Comparison of ENCODE assay signal across 8 cellular contexts in the genomic region with DNA sequence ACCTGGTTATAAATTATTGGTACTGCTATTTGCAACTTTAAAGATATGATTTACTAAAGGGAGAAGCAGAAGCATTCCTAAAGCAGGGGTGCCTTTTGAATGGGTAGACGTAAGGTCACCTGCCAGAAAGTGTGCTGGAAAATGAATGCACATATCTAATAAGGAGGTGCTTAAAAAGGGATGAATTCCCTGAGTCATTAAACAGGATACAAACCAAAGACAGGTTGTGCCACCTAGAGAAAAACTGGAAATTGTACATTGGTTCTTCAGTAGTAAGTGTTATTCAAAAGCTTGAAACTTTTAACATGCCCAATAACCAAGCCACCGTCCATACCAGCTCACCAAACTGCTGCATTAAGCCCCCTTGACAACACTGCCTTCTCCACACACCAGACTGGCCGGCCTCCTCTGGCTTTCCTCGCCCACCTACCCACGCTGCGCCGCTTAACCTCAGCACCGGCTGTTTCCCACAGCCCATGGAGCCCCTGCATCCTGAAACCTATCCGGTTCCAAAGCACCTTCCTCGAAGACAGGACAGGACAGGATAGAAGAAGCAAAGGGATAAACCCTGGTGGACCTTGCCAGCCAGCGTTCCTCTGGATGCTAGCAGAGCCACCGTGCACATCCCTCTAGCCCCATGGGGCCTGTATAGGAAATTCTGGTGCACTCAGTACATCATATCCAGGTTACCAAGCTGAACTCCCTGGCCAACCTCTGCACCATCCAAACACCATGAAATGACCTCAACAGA.
DNase-seq lines count a peak whose midpoint lies in the region; ATAC-seq and TF ChIP-seq lines count a peak whose summit lies in the region.

No MANE protein-coding gene starts in this region.

- CTCF ChIA-PET in activated B cell treated with CpG ODN at 0.5 μM for 24 hours (lab: Charles Lee) = no interaction called here

- H3K27ac Mint-ChIP-seq in T-helper 2 cell treated with Interferon-gamma antibody and Interleukin-4, amounts not matched to agents 5 μg/mL and 100 μg/mL, for 36 hours = no peak overlapping the region
- H3K27ac Mint-ChIP-seq in activated B cell treated with CpG ODN at 0.5 μM for 24 hours = no peak overlapping the region
- no peak overlapping the region for H3K27ac Mint-ChIP-seq in stimulated activated memory B cell treated with anti-CD40 and anti-IgM and Interleukin-4, amounts not matched to agents 10 μg/mL and 1 μg/mL and 100 μg/mL, for 72 hours

- H3K9me3 ChIP-seq in iPS-15b (ENCODE audit: control insufficient read depth, insufficient read depth, low read length) = no peaks in the 10 kb centered on the region

- ATAC-seq in activated B cell treated with CpG ODN at 0.5 μM for 24 hours (ENCODE audit: low read depth) (no peak), HG02588 (IDR thresholded peaks at IDR 0.05; ENCODE audit: unreplicated experiment) (no peak)
- no peak for ATAC-seq in stimulated activated memory B cell treated with anti-CD40 and anti-IgM and Interleukin-4, amounts not matched to agents 10 μg/mL and 1 μg/mL and 100 μg/mL, for 72 hours

- no peak for DNase-seq in T-helper 2 cell treated with Interferon-gamma antibody and Interleukin-4, amounts not matched to agents 5 μg/mL and 100 μg/mL, for 36 hours (ENCODE audit: low spot score)
- DNase-seq in T-helper 2 cell (no peak), activated B cell treated with CpG ODN at 0.5 μM for 24 hours (no peak), T-helper 9 cell (no peak)
- no peak for DNase-seq in stimulated activated CD4-positive, alpha-beta T cell treated with anti-CD3 and anti-CD28 coated beads, Interleukin-4, amount 100 ng/mL, for 4 hours

- peak overlapping the region; percentile 60 for H3K9ac ChIP-seq in iPS-15b (ENCODE audit: low read depth, low read length)

- H3K27me3 ChIP-seq in iPS-15b (ENCODE audit: control insufficient read depth, insufficient read depth, low read length) = peaks cover 29% of the 10 kb centered on the region

- H3K4me3 ChIP-seq in iPS-15b (ENCODE audit: low read depth, low read length) = peak overlapping the region; percentile 75

- H3K9me3 Mint-ChIP-seq in T-helper 2 cell treated with Interferon-gamma antibody and Interleukin-4, amounts not matched to agents 5 μg/mL and 100 μg/mL, for 36 hours = no peaks in the 10 kb centered on the region
- peaks cover 6% of the 10 kb centered on the region for H3K9me3 Mint-ChIP-seq in activated B cell treated with CpG ODN at 0.5 μM for 24 hours
- no peaks in the 10 kb centered on the region for H3K9me3 Mint-ChIP-seq in stimulated activated memory B cell treated with anti-CD40 and anti-IgM and Interleukin-4, amounts not matched to agents 10 μg/mL and 1 μg/mL and 100 μg/mL, for 72 hours

- TF ChIP-seq CTCF in activated B cell treated with CpG ODN at 0.5 μM for 24 hours (IDR thresholded peaks at IDR 0.05) = no peak

- no peaks in the 10 kb centered on the region for H3K36me3 ChIP-seq in iPS-15b (ENCODE audit: control insufficient read depth, insufficient read depth, low read length)

- peaks cover 7% of the 10 kb centered on the region for H3K4me1 ChIP-seq in iPS-15b (ENCODE audit: control insufficient read depth, insufficient read depth, low read length)

- peaks cover 5% of the 10 kb centered on the region for H3K4me1 Mint-ChIP-seq in T-helper 2 cell treated with Interferon-gamma antibody and Interleukin-4, amounts not matched to agents 5 μg/mL and 100 μg/mL, for 36 hours (ENCODE audit: low read depth)
- H3K4me1 Mint-ChIP-seq in activated B cell treated with CpG ODN at 0.5 μM for 24 hours = peaks cover 13% of the 10 kb centered on the region
- H3K4me1 Mint-ChIP-seq in stimulated activated memory B cell treated with anti-CD40 and anti-IgM and Interleukin-4, amounts not matched to agents 10 μg/mL and 1 μg/mL and 100 μg/mL, for 72 hours = peaks cover 22% of the 10 kb centered on the region

- no peaks in the 10 kb centered on the region for H3K36me3 Mint-ChIP-seq in T-helper 2 cell treated with Interferon-gamma antibody and Interleukin-4, amounts not matched to agents 5 μg/mL and 100 μg/mL, for 36 hours (ENCODE audit: low read depth)
- no peaks in the 10 kb centered on the region for H3K36me3 Mint-ChIP-seq in activated B cell treated with CpG ODN at 0.5 μM for 24 hours (ENCODE audit: low read depth)
- H3K36me3 Mint-ChIP-seq in stimulated activated memory B cell treated with anti-CD40 and anti-IgM and Interleukin-4, amounts not matched to agents 10 μg/mL and 1 μg/mL and 100 μg/mL, for 72 hours = no peaks in the 10 kb centered on the region

- intact Hi-C loops in activated B cell treated with CpG ODN at 0.5 μM for 24 hours (cut with micrococcal nuclease) = no loop called here

- POLR2A ChIA-PET in activated B cell treated with CpG ODN at 0.5 μM for 24 hours (lab: Charles Lee) = no interaction called here

- H3K27me3 Mint-ChIP-seq in T-helper 2 cell treated with Interferon-gamma antibody and Interleukin-4, amounts not matched to agents 5 μg/mL and 100 μg/mL, for 36 hours (ENCODE audit: low read depth) = peaks cover 64% of the 10 kb centered on the region
- H3K27me3 Mint-ChIP-seq in activated B cell treated with CpG ODN at 0.5 μM for 24 hours = peaks cover 48% of the 10 kb centered on the region
- peaks cover 56% of the 10 kb centered on the region for H3K27me3 Mint-ChIP-seq in stimulated activated memory B cell treated with anti-CD40 and anti-IgM and Interleukin-4, amounts not matched to agents 10 μg/mL and 1 μg/mL and 100 μg/mL, for 72 hours

- peak overlapping the region; percentile 62 for H3K4me3 Mint-ChIP-seq in T-helper 2 cell treated with Interferon-gamma antibody and Interleukin-4, amounts not matched to agents 5 μg/mL and 100 μg/mL, for 36 hours
- H3K4me3 Mint-ChIP-seq in activated B cell treated with CpG ODN at 0.5 μM for 24 hours = peak overlapping the region; percentile 25
- H3K4me3 Mint-ChIP-seq in stimulated activated memory B cell treated with anti-CD40 and anti-IgM and Interleukin-4, amounts not matched to agents 10 μg/mL and 1 μg/mL and 100 μg/mL, for 72 hours = peak overlapping the region; percentile 63
